In genomic region chr18:23930002-23930401, GRCh38 we compare ENCODE assay signal across 15 cellular contexts.
"Had no signal": no experiment of that assay in that cellular context is flagged by ENCODE, and none has a peak within 500 bp of the region (broad histone marks: within the 10 kb centered on the region; RNA-seq: fewer than 3 reads in every experiment).

No MANE protein-coding gene starts in this region.

- DNase-seq: activated CD4-positive, alpha-beta T cell treated with anti-CD3 and anti-CD28 coated beads for 1 hour; activated CD8-positive, alpha-beta memory T cell treated with anti-CD3 and anti-CD28 coated beads for 24 hours; activated gamma-delta T cell treated with Interleukin-2 at 50 U/mL for 16 hours; aorta; hypothalamus; retina; stimulated activated CD4-positive, alpha-beta T cell treated with anti-CD3 and anti-CD28 coated beads, Interleukin-12 subunit alpha, Interleukin-12 subunit beta, amount 100 ng/mL, for 4 hours; stimulated activated CD4-positive, alpha-beta T cell treated with anti-CD3 and anti-CD28 coated beads, Interleukin-1b, Interleukin-23, amount 100 ng/mL, for 48 hours; stimulated activated CD8-positive, alpha-beta memory T cell treated with anti-CD3 and anti-CD28 coated beads, Interleukin-4, amount 100 ng/mL, for 48 hours; stimulated activated naive CD4-positive, alpha-beta T cell treated with Interleukin-2 at 50 U/mL for 16 hours; thyroid gland; WERI-Rb-1 had no signal

- H3K27me3 ChIP-seq: thyroid gland had no signal

- H3K36me3 Mint-ChIP-seq: mesothelial cell of epicardium had no signal

- H3K27ac Mint-ChIP-seq: mesothelial cell of epicardium had no signal

- H3K4me1 ChIP-seq: thyroid gland had no signal

- H3K27ac ChIP-seq: coronary artery, thyroid gland had no signal

- H3K4me3 Mint-ChIP-seq: mesothelial cell of epicardium had no signal

- H3K4me3 ChIP-seq: coronary artery, lung, thyroid gland had no signal

- H3K36me3 ChIP-seq: thyroid gland had no signal

- H3K9me3 Mint-ChIP-seq: mesothelial cell of epicardium had no signal

- H3K9me3 ChIP-seq: thyroid gland had no signal
